ENCODE assay signal across 8 cellular contexts in genomic region chr1:110235839-110236682, GRCh38. TPM values are rescaled to one million over a fixed set of nuclear protein-coding genes. Genes with fewer than 3 reads are reported as not detected.
DNase-seq lines count a peak whose midpoint lies in the region; ATAC-seq, FAIRE-seq and TF ChIP-seq lines count a peak whose summit lies in the region.

No MANE protein-coding gene starts in this region.

- ATAC-seq in HG02759 (IDR thresholded peaks at IDR 0.05; ENCODE audit: unreplicated experiment) (peak; percentile 54), WTC11 (no peak), GM18505 (IDR thresholded peaks at IDR 0.05; ENCODE audit: unreplicated experiment) (no peak), GM21737 (IDR thresholded peaks at IDR 0.05; ENCODE audit: unreplicated experiment) (no peak)

- no peaks in the 10 kb centered on the region for H3K9me3 ChIP-seq in BLaER1 treated with 17β-estradiol and CSF1 and Interleukin-3, amounts not matched to agents 10 nM and 100 nM (replicated peaks in 1 of 11)
- H3K9me3 ChIP-seq in kidney (ENCODE audit: control insufficient read depth in 1 of 2, low read length in 2 of 2), result no peaks in the 10 kb centered on the region

- DNase-seq in WTC11 (ENCODE audit: low spot score) (no peak), kidney (peak; percentile 66), G401 (ENCODE audit: low spot score) (no peak), NCI-H187 (lab: John Stamatoyannopoulos, UW) (no peak)

- H3K36me3 ChIP-seq in BLaER1 treated with 17β-estradiol and CSF1 and Interleukin-3, amounts not matched to agents 10 nM and 100 nM, result 0 out of 22 replicates have a peak, but pooled peaks cover 0 to 6% (median 0%) of the 10 kb centered on the region in 11 experiments
- H3K36me3 ChIP-seq in kidney (ENCODE audit: control insufficient read depth in 1 of 2, insufficient read depth in 2 of 2, low read length in 2 of 2), result peaks cover 7 to 21% of the 10 kb centered on the region in 2 donors

- no peak overlapping the region for H3K4me3 Mint-ChIP-seq in WTC11

- H4K20me1 ChIP-seq in BLaER1 treated with 17β-estradiol and CSF1 and Interleukin-3, amounts not matched to agents 10 nM and 100 nM, result no peaks in the 10 kb centered on the region; a peak in 1 of 22 replicates

- H3K4me3 ChIP-seq in BLaER1 treated with 17β-estradiol and CSF1 and Interleukin-3, amounts not matched to agents 10 nM and 100 nM, result no peak overlapping the region
- no peak overlapping the region for H3K4me3 ChIP-seq in kidney (ENCODE audit: low read length in 2 of 2)

- no peaks in the 10 kb centered on the region for H3K27me3 Mint-ChIP-seq in WTC11 (ENCODE audit: low read depth)

- no peak for FAIRE-seq in kidney (lab: Jason Lieb, UNC)

- in situ Hi-C loops in G401 (cut with HindIII; ENCODE audit: low sequenced_read_pairs), result no loop called here

- peak overlapping the region; percentile 44 to 88 (median 73) for H3K4me2 ChIP-seq in BLaER1 treated with 17β-estradiol and CSF1 and Interleukin-3, amounts not matched to agents 10 nM and 100 nM

- peak overlapping the region; percentile 24 to 86 (median 70); a peak in 20 of 22 replicates for H3K27ac ChIP-seq in BLaER1 treated with 17β-estradiol and CSF1 and Interleukin-3, amounts not matched to agents 10 nM and 100 nM
- H3K27ac ChIP-seq in kidney (ENCODE audit: low read depth in 2 of 2, low read length in 2 of 2), result no peak overlapping the region

- intact Hi-C loops in kidney (cut with DNase I), result no loop called here

- no peaks in the 10 kb centered on the region for H3K27me3 ChIP-seq in BLaER1 treated with 17β-estradiol and CSF1 and Interleukin-3, amounts not matched to agents 10 nM and 100 nM

- H3K4me1 ChIP-seq in BLaER1 treated with 17β-estradiol and CSF1 and Interleukin-3, amounts not matched to agents 10 nM and 100 nM, result peaks cover 61 to 73% (median 63%) of the 10 kb centered on the region in 10 experiments
- peaks cover 0 to 8% of the 10 kb centered on the region in 2 donors for H3K4me1 ChIP-seq in kidney (ENCODE audit: control insufficient read depth in 1 of 2, insufficient read depth in 1 of 2, low read depth in 1 of 2, low read length in 2 of 2)

- TF ChIP-seq POLR2A in GM18505 (IDR thresholded peaks at IDR 0.05; ENCODE audit: borderline replicate concordance, extremely low read depth, insufficient read depth, insufficient read length), result no peak

- peaks cover 9% of the 10 kb centered on the region for H3K9me3 Mint-ChIP-seq in WTC11

- H3K4me1 Mint-ChIP-seq in WTC11, result peaks cover 18% of the 10 kb centered on the region

- H3K27ac Mint-ChIP-seq in WTC11, result peak overlapping the region; percentile 36; the same call in 1 of the 2 replicates

- TF ChIP-seq CTCF in WTC11 (IDR thresholded peaks at IDR 0.05) (no peak), kidney (IDR thresholded peaks at IDR 0.05; ENCODE audit: borderline replicate concordance, extremely low read depth, insufficient read depth) (no peak)

- peak overlapping the region in 8 of 11 experiments; percentile 1 to 64 (median 34); a peak in 10 of 22 replicates for H3K9ac ChIP-seq in BLaER1 treated with 17β-estradiol and CSF1 and Interleukin-3, amounts not matched to agents 10 nM and 100 nM
- no peak overlapping the region for H3K9ac ChIP-seq in kidney (ENCODE audit: low read length in 2 of 2)

- CTCF ChIA-PET in WTC11 (lab: Charles Lee), result interaction anchor here (1.0 to 4.1 kb wide), 3 partner anchors 28 to 77 kb away, joined by 3 to 12 read pairs (median 4); no protein-coding TSS in a partner anchor

- POLR2A ChIA-PET in WTC11 (lab: Charles Lee), result interaction anchor here (1.2 kb wide), 1 partner anchor 10 kb away, joined by 4 read pairs; no protein-coding TSS in a partner anchor

- H3K36me3 Mint-ChIP-seq in WTC11, result peaks cover 29% of the 10 kb centered on the region

TF ChIP-seq in WTC11, 78 proteins besides CTCF, POLR2A, EP300 and RAD21:
- no peak for TF ChIP-seq ZNF423 (CRISPR knock-in tag; IDR thresholded peaks at IDR 0.05)
- TF ChIP-seq PRDM15 (CRISPR knock-in tag; IDR thresholded peaks at IDR 0.05), result no peak
- TF ChIP-seq TCF7 (CRISPR knock-in tag; IDR thresholded peaks at IDR 0.05; ENCODE audit: low read depth), result no peak
- TF ChIP-seq E2F5 (CRISPR knock-in tag; IDR thresholded peaks at IDR 0.05), result no peak
- no peak for TF ChIP-seq ETV6 (CRISPR knock-in tag; IDR thresholded peaks at IDR 0.05)
- no peak for TF ChIP-seq IRF2 (CRISPR knock-in tag; IDR thresholded peaks at IDR 0.05; ENCODE audit: borderline replicate concordance, low read depth)

RNA-seq across cellular contexts. Expression of gene KCNC4, which starts 25.9 kb away (rescaled TPM):
- total RNA-seq in WTC11 (2021), result 19.9 to 21.9 TPM (median 21.9 TPM) in 3 replicates
- total RNA-seq in kidney, result 52.9 TPM
- polyA plus RNA-seq in kidney (ENCODE audit: insufficient read depth, low read depth, low replicate concordance), result 12.9 TPM
- total RNA-seq in G401 (2014; rRNA removed; shearing (Covaris generic)), result 4.8 and 5.9 TPM in 2 replicates

Comparison
In these comparisons a context has a peak if more than half of its experiments do, and no peak if none do; other contexts are left out.
1. H3K27ac ChIP-seq: peak in BLaER1 treated with 17β-estradiol and CSF1 and Interleukin-3, amounts not matched to agents 10 nM and 100 nM (11 of 11); none in kidney (0 of 2).
2. H3K9ac ChIP-seq: peak in BLaER1 treated with 17β-estradiol and CSF1 and Interleukin-3, amounts not matched to agents 10 nM and 100 nM (8 of 11); none in kidney (0 of 2).